In genomic region chr4:77471821-77472495, GRCh38 we compare ENCODE assay signal across 27 cellular contexts.
"Had no signal": no experiment of that assay in that cellular context is flagged by ENCODE, and none has a peak within 500 bp of the region (broad histone marks: within the 10 kb centered on the region; RNA-seq: fewer than 3 reads in every experiment).

No MANE protein-coding gene starts in this region.

- H3K27me3 ChIP-seq: esophagus squamous epithelium, gastroesophageal sphincter, neutrophil, right atrium auricular region, sigmoid colon, uterus had no signal

- ATAC-seq: gastroesophageal sphincter; left cardiac atrium; stimulated activated naive B cell treated with anti-CD40 and anti-IgM and Interleukin-4, amounts not matched to agents 10 μg/mL and 1 μg/mL and 100 μg/mL, for 72 hours; stimulated activated naive CD8-positive, alpha-beta T cell treated with anti-CD3 and anti-CD28 coated beads, Interleukin-15, amount 100 ng/mL, for 72 hours had no signal

- H3K36me3 ChIP-seq: esophagus squamous epithelium, gastroesophageal sphincter, left ventricle myocardium inferior, lower lobe of right lung, neutrophil, right atrium auricular region, sigmoid colon, thoracic aorta, transverse colon, uterus had no signal

- H3K27ac ChIP-seq: dorsolateral prefrontal cortex, esophagus squamous epithelium, gastroesophageal sphincter, left ventricle myocardium inferior, lower lobe of right lung, neutrophil, right atrium auricular region, sigmoid colon, skin epidermis, thoracic aorta, transverse colon, uterus had no signal

- H3K4me3 ChIP-seq: dorsolateral prefrontal cortex, esophagus squamous epithelium, gastroesophageal sphincter, left ventricle myocardium inferior, lower lobe of right lung, right atrium auricular region, sigmoid colon, skin epidermis, thoracic aorta, transverse colon, uterus had no signal

- DNase-seq: cortex of kidney; dorsolateral prefrontal cortex; effector CD8-positive, alpha-beta T cell; esophagus squamous epithelium; foreskin fibroblast; glutamatergic neuron; kidney; left cardiac atrium; left ventricle myocardium inferior; lower lobe of right lung; mesenchymal stem cell; midbrain; nephron progenitor cell; posterior cingulate gyrus; sigmoid colon; stimulated activated CD4-positive, alpha-beta T cell treated with anti-CD3 and anti-CD28 coated beads, Interleukin-2, amount 100 ng/mL, for 24 hours; stimulated activated CD4-positive, alpha-beta T cell treated with anti-CD3 and anti-CD28 coated beads, Interleukin-4, amount 100 ng/mL, for 4 hours; stimulated activated naive B cell treated with anti-CD40 and anti-IgM and Interleukin-4, amounts not matched to agents 10 μg/mL and 1 μg/mL and 100 μg/mL, for 72 hours; stimulated activated naive CD8-positive, alpha-beta T cell treated with anti-CD3 and anti-CD28 coated beads, Interleukin-15, amount 100 ng/mL, for 72 hours; substantia nigra; transverse colon; uterus had no signal

- H3K9me3 ChIP-seq: esophagus squamous epithelium, lower lobe of right lung, neutrophil, right atrium auricular region, sigmoid colon, thoracic aorta, transverse colon, uterus had no signal

- H3K4me1 ChIP-seq: gastroesophageal sphincter, left ventricle myocardium inferior, lower lobe of right lung, right atrium auricular region, sigmoid colon, transverse colon, uterus had no signal
